ENCODE assay signal across 8 cellular contexts in the genomic region with DNA sequence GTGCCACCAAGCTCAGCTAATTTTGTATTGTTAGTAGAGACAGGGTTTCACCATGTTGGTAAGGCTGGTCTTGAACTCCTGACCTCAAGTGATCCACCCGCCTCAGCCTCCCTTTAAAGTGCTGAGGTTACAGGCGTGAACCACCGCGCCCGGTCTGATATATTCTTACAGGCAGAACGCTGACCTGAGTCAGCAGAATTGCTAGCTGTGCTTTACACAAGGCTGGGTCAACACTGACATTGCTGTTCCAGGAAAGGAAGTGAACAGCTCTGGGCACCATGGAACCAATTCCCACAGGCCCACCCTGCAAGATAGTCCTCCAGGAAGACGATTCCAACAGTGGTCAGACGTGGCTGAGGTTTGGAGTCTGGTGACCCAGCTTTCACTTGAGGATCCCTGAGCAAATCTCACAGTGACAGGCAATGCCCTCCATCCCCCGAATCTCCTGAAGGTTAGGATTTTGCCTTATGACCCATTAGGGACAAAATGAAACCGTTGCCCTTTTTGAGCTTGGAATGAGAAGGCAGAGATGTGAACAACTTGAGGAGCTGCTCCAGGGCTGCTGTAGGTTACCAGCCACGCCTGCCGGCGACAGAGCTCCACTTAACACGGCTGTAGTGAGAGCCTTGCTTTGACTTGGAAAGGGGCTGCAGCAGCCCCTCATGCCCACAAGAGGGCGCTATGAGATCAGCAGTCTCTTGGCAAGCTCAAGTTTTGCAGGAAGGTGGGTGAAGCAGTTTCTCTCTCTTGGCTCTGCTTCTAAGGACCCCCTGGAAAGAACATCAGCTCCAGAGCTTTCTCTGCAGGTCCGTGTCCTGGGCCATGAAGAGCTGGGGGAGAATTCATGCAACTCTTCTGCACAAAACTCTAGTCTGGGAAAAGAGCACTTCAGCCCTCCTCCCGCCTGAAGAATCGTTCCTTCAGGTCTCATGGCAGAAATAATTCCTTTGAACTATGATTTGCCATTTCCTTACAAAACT.
DNase-seq lines count a peak whose midpoint lies in the region; ATAC-seq and TF ChIP-seq lines count a peak whose summit lies in the region.

No MANE protein-coding gene starts in this region.

- TF ChIP-seq CTCF in GM10248 (IDR thresholded peaks at IDR 0.05; ENCODE audit: control extremely low read depth, extremely low read depth, low read depth, missing control alignments) (peak; percentile 98), lower leg skin (IDR thresholded peaks at IDR 0.05) (peak in 1 of 3 donors; percentile 71)

- DNase-seq in GM10248 (ENCODE audit: extremely low spot score) (peak; percentile 82), NCI-H524 treated with DMSO at 0.1 percent for 48 hours (lab: John Stamatoyannopoulos, UW) (peak; percentile 33), dermis blood vessel endothelial cell (peak; percentile 91), lower leg skin (ENCODE audit: low spot score in 2 of 2) (peak; percentile 79 to 93)
- DNase-seq in activated CD4-positive, alpha-beta T cell treated with anti-CD3 and anti-CD28 coated beads, Interleukin-2, amount 10 ng/mL, durations not matched to agents 7 days and 5 days, result peak; percentile 77
- DNase-seq in stimulated activated CD4-positive, alpha-beta T cell treated with anti-CD3 and anti-CD28 coated beads, Interleukin-4, amount 100 ng/mL, for 4 hours, result peak; percentile 41 to 54

- H3K9me3 Mint-ChIP-seq in activated CD4-positive, alpha-beta T cell treated with anti-CD3 and anti-CD28 coated beads, Interleukin-2, amount 10 ng/mL, durations not matched to agents 7 days and 5 days, result no peaks in the 10 kb centered on the region

- no peak for TF ChIP-seq POLR2A in lower leg skin (IDR thresholded peaks at IDR 0.05)

- intact Hi-C loops in lower leg skin (cut with DNase I; ENCODE audit: low total_unique reads), result no loop called here

- no peak overlapping the region for H3K27ac Mint-ChIP-seq in activated CD4-positive, alpha-beta T cell treated with anti-CD3 and anti-CD28 coated beads, Interleukin-2, amount 10 ng/mL, durations not matched to agents 7 days and 5 days

- no peak overlapping the region for H3K4me3 Mint-ChIP-seq in activated CD4-positive, alpha-beta T cell treated with anti-CD3 and anti-CD28 coated beads, Interleukin-2, amount 10 ng/mL, durations not matched to agents 7 days and 5 days

- CTCF ChIA-PET in GM10248 (lab: Yijun Ruan, JAX), result interaction anchor here (0.6 to 8.4 kb wide), 78 partner anchors 9 to 1161 kb away, joined by 3 to 189 read pairs (median 4); partner anchors contain the start of genes AHSG and SENP2
- CTCF ChIA-PET in activated CD4-positive, alpha-beta T cell treated with anti-CD3 and anti-CD28 coated beads, Interleukin-2, amount 10 ng/mL, durations not matched to agents 7 days and 5 days (lab: Charles Lee), result interaction anchor here (0.5 to 3.0 kb wide), 21 partner anchors 9 to 357 kb away, joined by 3 to 19 read pairs (median 4); no protein-coding TSS in a partner anchor

- no peaks in the 10 kb centered on the region for H3K36me3 Mint-ChIP-seq in activated CD4-positive, alpha-beta T cell treated with anti-CD3 and anti-CD28 coated beads, Interleukin-2, amount 10 ng/mL, durations not matched to agents 7 days and 5 days (ENCODE audit: low read depth)

- H3K4me1 Mint-ChIP-seq in activated CD4-positive, alpha-beta T cell treated with anti-CD3 and anti-CD28 coated beads, Interleukin-2, amount 10 ng/mL, durations not matched to agents 7 days and 5 days, result peaks cover 2% of the 10 kb centered on the region

- POLR2A ChIA-PET in GM10248 (lab: Yijun Ruan, JAX), result no interaction called here
- POLR2A ChIA-PET in activated CD4-positive, alpha-beta T cell treated with anti-CD3 and anti-CD28 coated beads, Interleukin-2, amount 10 ng/mL, durations not matched to agents 7 days and 5 days (lab: Charles Lee), result interaction anchor here (0.6 kb wide), 1 partner anchor 1266 kb away, joined by 4 read pairs; no protein-coding TSS in a partner anchor

- H3K4me3 ChIP-seq in lower leg skin (ENCODE audit: low read depth, poor library complexity, severe bottlenecking), result no peak overlapping the region

- peaks cover 17% of the 10 kb centered on the region for H3K27me3 Mint-ChIP-seq in activated CD4-positive, alpha-beta T cell treated with anti-CD3 and anti-CD28 coated beads, Interleukin-2, amount 10 ng/mL, durations not matched to agents 7 days and 5 days

- ATAC-seq in HG03442 (IDR thresholded peaks at IDR 0.05; ENCODE audit: unreplicated experiment) (peak; percentile 54), GM21723 (IDR thresholded peaks at IDR 0.05; ENCODE audit: unreplicated experiment) (no peak)

- 37 to 42% methylated on average over 16 to 18 of the region's 18 CpGs for WGBS in lower leg skin, 2 donors

Comparison
In these comparisons a context has a peak if more than half of its experiments do, and no peak if none do; other contexts are left out.
1. DNase-seq: peak in every context shown above with its lines; median percentile 91 in dermis blood vessel endothelial cell; 86 in lower leg skin; 82 in GM10248; 77 in activated CD4-positive, alpha-beta T cell treated with anti-CD3 and anti-CD28 coated beads, Interleukin-2, amount 10 ng/mL, durations not matched to agents 7 days and 5 days; 48 in stimulated activated CD4-positive, alpha-beta T cell treated with anti-CD3 and anti-CD28 coated beads, Interleukin-4, amount 100 ng/mL, for 4 hours; 33 in NCI-H524 treated with DMSO at 0.1 percent for 48 hours.